In genomic region chr2:223560704-223561435, GRCh38 we compare ENCODE assay signal across 13 cellular contexts. TPM values are rescaled to one million over a fixed set of nuclear protein-coding genes. Genes with fewer than 3 reads are reported as not detected.
DNase-seq lines count a peak whose midpoint lies in the region; ATAC-seq and TF ChIP-seq lines count a peak whose summit lies in the region.
"Had no signal": no experiment of that assay in that cellular context is flagged by ENCODE, and none has a peak within 500 bp of the region (broad histone marks: within the 10 kb centered on the region; RNA-seq: fewer than 3 reads in every experiment).

No MANE protein-coding gene starts in this region.

- H4K20me1 ChIP-seq in mammary epithelial cell (ENCODE audit: insufficient read depth, low read length) (no peaks in the 10 kb centered on the region), smooth muscle cell (ENCODE audit: low read depth) (no peaks in the 10 kb centered on the region)

- H3K9me3 Mint-ChIP-seq in activated T-cell treated with anti-CD3 and anti-CD28 coated beads, Interleukin-2, amount 50 U/mL, for 4 hours, result peaks cover 1% of the 10 kb centered on the region
- H3K9me3 Mint-ChIP-seq: activated T-helper 2 cell treated with anti-CD3 and anti-CD28 coated beads, Interferon-gamma antibody, Interleukin-2, Interleukin-4, amounts not matched to agents 10 μg/mL and 5 μg/mL and 100 μg/mL, durations not matched to agents 14 hours and 24 hours and 36 hours had no signal

- H3K4me3 ChIP-seq in HEK293 (ENCODE audit: low read depth, low read length) (no peak overlapping the region), mammary epithelial cell (replicated peaks in 1 of 3; ENCODE audit: insufficient read depth in 1 of 3, low read depth in 2 of 3, low read length in 3 of 3) (no peak overlapping the region), smooth muscle cell (no peak overlapping the region), dorsolateral prefrontal cortex (no peak overlapping the region), psoas muscle (no peak overlapping the region)
- H3K4me3 ChIP-seq: left ventricle myocardium inferior, pancreas, suprapubic skin had no signal

- H3K36me3 ChIP-seq in HEK293 (ENCODE audit: control insufficient read depth in 2 of 2, insufficient read depth in 1 of 2, low read length in 2 of 2) (no peaks in the 10 kb centered on the region), mammary epithelial cell (ENCODE audit: insufficient read depth, low read length) (no peaks in the 10 kb centered on the region), smooth muscle cell (ENCODE audit: low read depth) (no peaks in the 10 kb centered on the region), psoas muscle (ENCODE audit: insufficient read depth in 1 of 2, low read depth in 1 of 2) (no peaks in the 10 kb centered on the region)
- H3K36me3 ChIP-seq: left ventricle myocardium inferior, pancreas, suprapubic skin, WERI-Rb-1 had no signal

- CTCF ChIA-PET in HEK293 (lab: Yijun Ruan, JAX), result interaction anchor here (0.6 to 1.4 kb wide), 5 partner anchors 12 to 316 kb away, joined by 3 to 5 read pairs (median 3); no protein-coding TSS in a partner anchor
- CTCF ChIA-PET in mammary epithelial cell (lab: Charles Lee; ENCODE audit: low non-redundant PET), result no interaction called here

- H3K4me1 ChIP-seq in HEK293 (ENCODE audit: control insufficient read depth, insufficient read depth, low read length) (peaks cover 5% of the 10 kb centered on the region; the same call in 1 of the 2 replicates), mammary epithelial cell (ENCODE audit: insufficient read depth, low read length) (peaks cover 35% of the 10 kb centered on the region), smooth muscle cell (ENCODE audit: low read depth) (peaks cover 10% of the 10 kb centered on the region), psoas muscle (no peaks in the 10 kb centered on the region)
- H3K4me1 ChIP-seq: left ventricle myocardium inferior, pancreas, suprapubic skin had no signal

- H3K9ac ChIP-seq in mammary epithelial cell (ENCODE audit: insufficient read depth, low read length), result no peak overlapping the region
- H3K9ac ChIP-seq in smooth muscle cell (ENCODE audit: low read depth), result no peak overlapping the region

- intact Hi-C loops in mammary epithelial cell (cut with micrococcal nuclease), result no loop called here
- intact Hi-C loops in dorsolateral prefrontal cortex (cut with DNase I), result no loop called here
- intact Hi-C loops in psoas muscle (cut with DNase I), result no loop called here

- whole genome bisulfite sequencing in mammary epithelial cell (ENCODE audit: low coverage, missing lambda C conversion rate), result 69% methylated on average over 7 of the region's 7 CpGs
- WGBS in smooth muscle cell (ENCODE audit: low lambda C conversion rate), result 44% methylated on average over 7 of the region's 7 CpGs
- 67 to 73% (median 69%) methylated on average over 7 of the region's 7 CpGs for WGBS in psoas muscle, 3 donors

- no peak for ATAC-seq in activated T-cell treated with anti-CD3 and anti-CD28 coated beads, Interleukin-2, amount 50 U/mL, for 4 hours
- ATAC-seq in psoas muscle, result no peak
- ATAC-seq: pancreas had no signal

- no TSS peak for BruUV-seq in mammary epithelial cell (replicated peaks; lab: Mats Ljungman, UMichigan)

- H3K36me3 Mint-ChIP-seq in activated T-cell treated with anti-CD3 and anti-CD28 coated beads, Interleukin-2, amount 50 U/mL, for 4 hours (ENCODE audit: insufficient read depth), result no peaks in the 10 kb centered on the region

- in situ Hi-C loops in mammary epithelial cell (cut with MboI; ENCODE audit: low sequenced_read_pairs in 2 of 2), result no loop called here

- no peak overlapping the region for H2AFZ ChIP-seq in mammary epithelial cell (ENCODE audit: low read depth, low read length)
- no peak overlapping the region for H2AFZ ChIP-seq in smooth muscle cell (ENCODE audit: low read depth)

- no peak overlapping the region for H3K27ac ChIP-seq in HEK293 (ENCODE audit: extremely low read depth, low read depth, low read length)
- peak overlapping the region; percentile 27 for H3K27ac ChIP-seq in mammary epithelial cell (ENCODE audit: insufficient read depth, low read depth, low read length)
- peak overlapping the region; percentile 68 for H3K27ac ChIP-seq in smooth muscle cell (ENCODE audit: low read depth)
- no peak overlapping the region for H3K27ac ChIP-seq in dorsolateral prefrontal cortex
- no peak overlapping the region for H3K27ac ChIP-seq in psoas muscle
- H3K27ac ChIP-seq: left ventricle myocardium inferior, pancreas, suprapubic skin, WERI-Rb-1 had no signal

- POLR2A ChIA-PET in HEK293 (lab: Yijun Ruan, JAX), result no interaction called here

- peaks cover 2% of the 10 kb centered on the region for H3K27me3 Mint-ChIP-seq in activated T-cell treated with anti-CD3 and anti-CD28 coated beads, Interleukin-2, amount 50 U/mL, for 4 hours (ENCODE audit: low read depth)

- no peak overlapping the region for H3K4me3 Mint-ChIP-seq in activated T-cell treated with anti-CD3 and anti-CD28 coated beads, Interleukin-2, amount 50 U/mL, for 4 hours
- H3K4me3 Mint-ChIP-seq: central memory CD8-positive, alpha-beta T cell had no signal

- no peaks in the 10 kb centered on the region for H3K79me2 ChIP-seq in mammary epithelial cell (ENCODE audit: insufficient read depth, low read length)
- no peaks in the 10 kb centered on the region for H3K79me2 ChIP-seq in smooth muscle cell (ENCODE audit: low read depth)

- H3K9me3 ChIP-seq in HEK293 (ENCODE audit: control insufficient read depth, insufficient read depth, low read depth, low read length) (no peaks in the 10 kb centered on the region), mammary epithelial cell (replicated peaks; ENCODE audit: insufficient read depth, low read length) (no peaks in the 10 kb centered on the region), smooth muscle cell (replicated peaks; ENCODE audit: low read depth) (no peaks in the 10 kb centered on the region), psoas muscle (no peaks in the 10 kb centered on the region)
- H3K9me3 ChIP-seq: left ventricle myocardium inferior, pancreas, suprapubic skin had no signal

- TF ChIP-seq CTCF in HEK293 (tag by site-specific recombination; IDR thresholded peaks at IDR 0.05) (no peak), mammary epithelial cell (conservative IDR thresholded peaks at IDR 0.05 in 1 of 2, IDR thresholded peaks at IDR 0.05 in 1 of 2; ENCODE audit: extremely low read depth in 1 of 2, insufficient read depth in 1 of 2, low read depth in 1 of 2, low read length in 2 of 2) (peak in 1 of 2 donors; percentile 4), smooth muscle cell (IDR thresholded peaks at IDR 0.05; ENCODE audit: borderline replicate concordance, insufficient read depth, poor library complexity, severe bottlenecking) (no peak), dorsolateral prefrontal cortex (IDR thresholded peaks at IDR 0.05 in 54 of 56, conservative IDR thresholded peaks at IDR 0.05 in 2 of 56; ENCODE audit: low read depth in 1 of 56, partially characterized antibody in 56 of 56) (no peak), psoas muscle (IDR thresholded peaks at IDR 0.05) (no peak)

- dilution Hi-C loops in mammary epithelial cell (cut with HindIII; ENCODE audit: low sequenced_read_pairs), result no loop called here

- H3K4me1 Mint-ChIP-seq in activated T-cell treated with anti-CD3 and anti-CD28 coated beads, Interleukin-2, amount 50 U/mL, for 4 hours (ENCODE audit: low read depth), result no peaks in the 10 kb centered on the region
- H3K4me1 Mint-ChIP-seq: central memory CD8-positive, alpha-beta T cell had no signal

- no peak overlapping the region for H3K4me2 ChIP-seq in mammary epithelial cell (ENCODE audit: insufficient read depth, low read depth, low read length)
- H3K4me2 ChIP-seq in smooth muscle cell, result peak overlapping the region; percentile 16

- no peaks in the 10 kb centered on the region for H3K27me3 ChIP-seq in mammary epithelial cell (ENCODE audit: insufficient read depth, low read length)
- no peaks in the 10 kb centered on the region for H3K27me3 ChIP-seq in smooth muscle cell (ENCODE audit: low read depth)
- peaks cover 0 to 10% (median 0%) of the 10 kb centered on the region in 45 donors for H3K27me3 ChIP-seq in dorsolateral prefrontal cortex
- no peaks in the 10 kb centered on the region for H3K27me3 ChIP-seq in psoas muscle (ENCODE audit: insufficient read depth in 3 of 3, low read length in 2 of 3)
- H3K27me3 ChIP-seq: pancreas had no signal

- DNase-seq in NCI-H2227 (lab: John Stamatoyannopoulos, UW; ENCODE audit: unreplicated experiment), result peak; percentile 53
- peak; percentile 71 for DNase-seq in mammary epithelial cell
- DNase-seq in smooth muscle cell (lab: John Stamatoyannopoulos, UW; ENCODE audit: unreplicated experiment), result no peak
- no peak for DNase-seq in activated T-cell treated with anti-CD3 and anti-CD28 coated beads, Interleukin-2, amount 50 U/mL, for 4 hours
- DNase-seq in dorsolateral prefrontal cortex, result no peak
- no peak for DNase-seq in psoas muscle
- DNase-seq: left ventricle myocardium inferior, pancreas, WERI-Rb-1 had no signal

- peaks cover 10% of the 10 kb centered on the region for H3F3A ChIP-seq in smooth muscle cell (ENCODE audit: low read depth)

TF ChIP-seq in HEK293, 187 proteins besides CTCF, POLR2A, EP300 and RAD21 (continues in another document):
- TF ChIP-seq, protein P1, sequence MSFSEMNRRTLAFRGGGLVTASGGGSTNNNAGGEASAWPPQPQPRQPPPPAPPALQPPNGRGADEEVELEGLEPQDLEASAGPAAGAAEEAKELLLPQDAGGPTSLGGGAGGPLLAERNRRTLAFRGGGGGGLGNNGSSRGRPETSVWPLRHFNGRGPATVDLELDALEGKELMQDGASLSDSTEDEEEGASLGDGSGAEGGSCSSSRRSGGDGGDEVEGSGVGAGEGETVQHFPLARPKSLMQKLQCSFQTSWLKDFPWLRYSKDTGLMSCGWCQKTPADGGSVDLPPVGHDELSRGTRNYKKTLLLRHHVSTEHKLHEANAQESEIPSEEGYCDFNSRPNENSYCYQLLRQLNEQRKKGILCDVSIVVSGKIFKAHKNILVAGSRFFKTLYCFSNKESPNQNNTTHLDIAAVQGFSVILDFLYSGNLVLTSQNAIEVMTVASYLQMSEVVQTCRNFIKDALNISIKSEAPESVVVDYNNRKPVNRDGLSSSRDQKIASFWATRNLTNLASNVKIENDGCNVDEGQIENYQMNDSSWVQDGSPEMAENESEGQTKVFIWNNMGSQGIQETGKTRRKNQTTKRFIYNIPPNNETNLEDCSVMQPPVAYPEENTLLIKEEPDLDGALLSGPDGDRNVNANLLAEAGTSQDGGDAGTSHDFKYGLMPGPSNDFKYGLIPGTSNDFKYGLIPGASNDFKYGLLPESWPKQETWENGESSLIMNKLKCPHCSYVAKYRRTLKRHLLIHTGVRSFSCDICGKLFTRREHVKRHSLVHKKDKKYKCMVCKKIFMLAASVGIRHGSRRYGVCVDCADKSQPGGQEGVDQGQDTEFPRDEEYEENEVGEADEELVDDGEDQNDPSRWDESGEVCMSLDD (tag by site-specific recombination; IDR thresholded peaks at IDR 0.05), result no peak

RNA-seq across cellular contexts. Expression of gene SCG2, which starts 41.3 kb away (rescaled TPM):
- total RNA-seq in mammary epithelial cell (not detected), smooth muscle cell (34.7 and 41.5 TPM in 2 replicates), dorsolateral prefrontal cortex (100 to 1,000 TPM in 19 of 120 experiments, 10 to 100 TPM in 101; 13.3 to 137 (median 66.8) TPM), psoas muscle (under 1 TPM in 1 of 4 donors, not detected in 3; 0.08 TPM)
- polyA plus RNA-seq in mammary epithelial cell (0.16 TPM), smooth muscle cell (22.4 and 29.1 TPM in 2 replicates), psoas muscle (under 1 TPM in 2 of 3 donors, not detected in 1; 0.05 to 0.12 TPM)
- not detected for polyA minus RNA-seq in mammary epithelial cell
- total RNA-seq in activated T-cell treated with anti-CD3 and anti-CD28 coated beads, Interleukin-2, amount 50 U/mL, for 4 hours, result not detected
- total RNA-seq: activated T-helper 2 cell treated with anti-CD3 and anti-CD28 coated beads, Interferon-gamma antibody, Interleukin-2, Interleukin-4, amounts not matched to agents 10 μg/mL and 5 μg/mL and 100 μg/mL, durations not matched to agents 14 hours and 24 hours and 36 hours; suprapubic skin had no signal

Comparison
In these comparisons a context has a peak if more than half of its experiments do, and no peak if none do; other contexts are left out.
1. H3K27ac ChIP-seq: peak in mammary epithelial cell (single experiment) and smooth muscle cell (single experiment); none in HEK293 (single experiment), dorsolateral prefrontal cortex (0 of 59) and psoas muscle (single experiment).
2. DNase-seq: peak in NCI-H2227 (single experiment) and mammary epithelial cell (single experiment); none in smooth muscle cell (single experiment), activated T-cell treated with anti-CD3 and anti-CD28 coated beads, Interleukin-2, amount 50 U/mL, for 4 hours (single experiment), dorsolateral prefrontal cortex (0 of 10) and psoas muscle (0 of 2).
3. RNA of gene SCG2, which starts 41.3 kb away (total RNA-seq): 13.3 to 137 TPM in dorsolateral prefrontal cortex and 34.7 to 41.5 TPM in smooth muscle cell; not detected in mammary epithelial cell, 0.08 TPM in psoas muscle and not detected in activated T-cell treated with anti-CD3 and anti-CD28 coated beads, Interleukin-2, amount 50 U/mL, for 4 hours; every median in the first group is over 10 times any median in the second.